ENCODE assay signal across 25 cellular contexts in genomic region chr5:132853323-132853722, GRCh38. TPM values are rescaled to one million over a fixed set of nuclear protein-coding genes. Genes with fewer than 3 reads are reported as not detected.
DNase-seq lines count a peak whose midpoint lies in the region; ATAC-seq, FAIRE-seq and TF ChIP-seq lines count a peak whose summit lies in the region.
"Had no signal": no experiment of that assay in that cellular context is flagged by ENCODE, and none has a peak within 500 bp of the region (broad histone marks: within the 10 kb centered on the region; RNA-seq: fewer than 3 reads in every experiment).

No MANE protein-coding gene starts in this region.

- no peaks in the 10 kb centered on the region for H4K20me1 ChIP-seq in HepG2 (ENCODE audit: insufficient read depth, low read length)

- H3K4me3 ChIP-seq in LNCaP clone FGC (ENCODE audit: low read depth, low read length), result no peak overlapping the region
- no peak overlapping the region for H3K4me3 ChIP-seq in SJSA1
- no peak overlapping the region; a peak in 1 of 6 replicates for H3K4me3 ChIP-seq in HepG2 (replicated peaks in 1 of 3; ENCODE audit: insufficient read depth in 1 of 3, low read depth in 2 of 3, low read length in 3 of 3)
- H3K4me3 ChIP-seq: SK-N-MC had no signal

- peaks cover 2% of the 10 kb centered on the region for H3K27me3 Mint-ChIP-seq in chondrocyte (ENCODE audit: low read depth)

- no peak overlapping the region for H3K4me3 Mint-ChIP-seq in stimulated activated effector memory CD8-positive, alpha-beta T cell treated with anti-CD3 and anti-CD28 coated beads, Interleukin-12 subunit alpha, Interleukin-12 subunit beta, amount 100 ng/mL, for 72 hours
- H3K4me3 Mint-ChIP-seq in chondrocyte (ENCODE audit: unreplicated experiment), result no peak overlapping the region
- H3K4me3 Mint-ChIP-seq: CD14-positive monocyte; CD8-positive, alpha-beta memory T cell had no signal

- DNase-seq in LNCaP clone FGC (ENCODE audit: low read depth) (peak; percentile 91), SJSA1 (ENCODE audit: low read depth in 1 of 2, low spot score in 2 of 2) (no peak), HepG2 (ENCODE audit: low spot score) (peak; percentile 72), inferior parietal cortex (ENCODE audit: extremely low spot score) (no peak), chondrocyte (ENCODE audit: low spot score) (no peak)
- DNase-seq in NK-92 treated with Interleukin-12 subunit alpha and Interleukin-12 subunit beta, amount 100 ng/mL, for 24 hours (lab: John Stamatoyannopoulos, UW), result no peak
- DNase-seq in stimulated activated effector memory CD8-positive, alpha-beta T cell treated with anti-CD3 and anti-CD28 coated beads, Interleukin-12 subunit alpha, Interleukin-12 subunit beta, amount 100 ng/mL, for 72 hours (ENCODE audit: low spot score in 2 of 2), result no peak
- DNase-seq: ACHN; BE2C; CD8-positive, alpha-beta memory T cell; DMS 273 treated with DMSO at 0.1 percent for 48 hours; DND-41; H7; Karpas-422; NCI-H1105; NCI-H1436 treated with DMSO at 0.1 percent for 48 hours; NCI-H187 treated with DMSO at 0.1 percent for 48 hours; NCI-H446 treated with DMSO at 0.1 percent for 48 hours; NCI-H526; SHP77 treated with DMSO at 0.1 percent for 48 hours had no signal

- H3K27me3 ChIP-seq in SJSA1 (replicated peaks) (no peaks in the 10 kb centered on the region), HepG2 (ENCODE audit: control insufficient read depth in 1 of 2, insufficient read depth in 2 of 2, low read length in 2 of 2) (no peaks in the 10 kb centered on the region)
- H3K27me3 ChIP-seq: BE2C had no signal

- FAIRE-seq in HepG2 (lab: Jason Lieb, UNC), result no peak
- FAIRE-seq: GM12892 had no signal

- intact Hi-C loops in HepG2 (cut with micrococcal nuclease; ENCODE audit: unreplicated experiment), result no loop called here

- TF ChIP-seq CTCF in LNCaP clone FGC (IDR thresholded peaks at IDR 0.05; ENCODE audit: control insufficient read depth, extremely low read depth, insufficient read depth) (no peak), HepG2 (CRISPR knock-in tag; IDR thresholded peaks at IDR 0.05) (no peak), chondrocyte (IDR thresholded peaks at IDR 0.05) (no peak)

- no peak for TF ChIP-seq RAD21 in HepG2 (CRISPR knock-in tag; IDR thresholded peaks at IDR 0.05)

- H3K4me1 ChIP-seq in SJSA1 (replicated peaks) (peaks cover 19% of the 10 kb centered on the region), HepG2 (ENCODE audit: insufficient read depth, low read length) (peaks cover 68% of the 10 kb centered on the region)
- H3K4me1 ChIP-seq: BE2C had no signal

- TF ChIP-seq EP300 in HepG2 (IDR thresholded peaks at IDR 0.05; ENCODE audit: low read depth in 2 of 2, low read length in 2 of 2) (0 out of 4 replicates have a peak, but pooled peaks of 1 of the 2 experiments have one; percentile 26), HepG2 (CRISPR knock-in tag; IDR thresholded peaks at IDR 0.05; ENCODE audit: borderline replicate concordance) (no peak)

- no peaks in the 10 kb centered on the region for H3K79me2 ChIP-seq in HepG2 (ENCODE audit: insufficient read depth, low read length)

- in situ Hi-C loops in HepG2 (cut with HindIII; ENCODE audit: extremely low pct_ligation_motif_present, low pct_unique_long_range_greater_than_20kb), result no loop called here

- no peak for TF ChIP-seq POLR2A in HepG2 (IDR thresholded peaks at IDR 0.05; ENCODE audit: insufficient read depth in 1 of 2, low read depth in 2 of 2, low read length in 2 of 2)

- H2AFZ ChIP-seq in HepG2 (ENCODE audit: low read length), result no peak overlapping the region

- H3K4me2 ChIP-seq in HepG2 (ENCODE audit: low read depth, low read length), result peak overlapping the region; percentile 36

- ATAC-seq in HepG2, result peak; percentile 86
- no peak for ATAC-seq in stimulated activated effector memory CD8-positive, alpha-beta T cell treated with anti-CD3 and anti-CD28 coated beads, Interleukin-12 subunit alpha, Interleukin-12 subunit beta, amount 100 ng/mL, for 72 hours
- ATAC-seq: Panc1 had no signal

- H3K36me3 ChIP-seq in SJSA1 (no peaks in the 10 kb centered on the region), HepG2 (replicated peaks in 1 of 2; ENCODE audit: control insufficient read depth in 1 of 2, insufficient read depth in 2 of 2, low read length in 2 of 2) (no peaks in the 10 kb centered on the region)
- H3K36me3 ChIP-seq: BE2C had no signal

- 50% methylated on average over 3 of the region's 3 CpGs for whole genome bisulfite sequencing in HepG2 (ENCODE audit: low lambda C conversion rate)

- H3K4me1 Mint-ChIP-seq in stimulated activated effector memory CD8-positive, alpha-beta T cell treated with anti-CD3 and anti-CD28 coated beads, Interleukin-12 subunit alpha, Interleukin-12 subunit beta, amount 100 ng/mL, for 72 hours, result no peaks in the 10 kb centered on the region
- no peaks in the 10 kb centered on the region for H3K4me1 Mint-ChIP-seq in chondrocyte (ENCODE audit: low read depth)
- H3K4me1 Mint-ChIP-seq: CD14-positive monocyte; CD8-positive, alpha-beta memory T cell had no signal

- no peak overlapping the region for H3K27ac Mint-ChIP-seq in stimulated activated effector memory CD8-positive, alpha-beta T cell treated with anti-CD3 and anti-CD28 coated beads, Interleukin-12 subunit alpha, Interleukin-12 subunit beta, amount 100 ng/mL, for 72 hours
- no peak overlapping the region for H3K27ac Mint-ChIP-seq in chondrocyte (ENCODE audit: unreplicated experiment)
- H3K27ac Mint-ChIP-seq: CD14-positive monocyte; CD8-positive, alpha-beta memory T cell had no signal

- H3K9me3 Mint-ChIP-seq in stimulated activated effector memory CD8-positive, alpha-beta T cell treated with anti-CD3 and anti-CD28 coated beads, Interleukin-12 subunit alpha, Interleukin-12 subunit beta, amount 100 ng/mL, for 72 hours, result no peaks in the 10 kb centered on the region
- H3K9me3 Mint-ChIP-seq in chondrocyte (ENCODE audit: low read depth), result no peaks in the 10 kb centered on the region
- H3K9me3 Mint-ChIP-seq: CD8-positive, alpha-beta memory T cell had no signal

- no peaks in the 10 kb centered on the region for H3K36me3 Mint-ChIP-seq in stimulated activated effector memory CD8-positive, alpha-beta T cell treated with anti-CD3 and anti-CD28 coated beads, Interleukin-12 subunit alpha, Interleukin-12 subunit beta, amount 100 ng/mL, for 72 hours
- H3K36me3 Mint-ChIP-seq in chondrocyte (ENCODE audit: low read depth), result no peaks in the 10 kb centered on the region
- H3K36me3 Mint-ChIP-seq: CD14-positive monocyte had no signal

- H3K9me3 ChIP-seq in SJSA1 (replicated peaks) (no peaks in the 10 kb centered on the region), HepG2 (ENCODE audit: low read length) (no peaks in the 10 kb centered on the region)
- H3K9me3 ChIP-seq: BE2C had no signal

- peak overlapping the region; percentile 66 for H3K27ac ChIP-seq in SJSA1
- H3K27ac ChIP-seq in HepG2 (ENCODE audit: extremely low read length, insufficient read depth, low read length), result peak overlapping the region; percentile 55
- H3K27ac ChIP-seq: SK-N-MC had no signal

- BruUV-seq in HepG2 (replicated peaks; lab: Mats Ljungman, UMichigan), result no TSS peak

- H3K9ac ChIP-seq in HepG2 (ENCODE audit: insufficient read depth, low read depth, low read length), result 0 out of 2 replicates have a peak overlapping the region, but pooled peaks have one; percentile 15

- CTCF ChIA-PET in HepG2 (lab: Yijun Ruan, JAX; ENCODE audit: low intra/inter-chr PET ratio, low total read pairs), result no interaction called here

- POLR2A ChIA-PET in HepG2 (lab: Yijun Ruan, JAX), result interaction anchor here (1.1 to 2.8 kb wide), 4 partner anchors 12 to 198 kb away, joined by 3 to 28 read pairs (median 14); partner anchors contain the start of genes GDF9, HSPA4 and UQCRQ

RNA-seq across cellular contexts. Expression of gene GDF9, which starts 12.9 kb away (rescaled TPM):
- 0.09 and 0.21 TPM in 2 replicates for total RNA-seq in SJSA1 (2014; rRNA removed; shearing (Covaris generic))
- total RNA-seq in HepG2 (2016; rRNA removed; fragmentation: Illumina TruSeq; extraction: Trizol), result 0.07 and 0.38 TPM in 2 replicates
- total RNA-seq in HepG2 (2016; cell fraction: cytosol; rRNA removed; fragmentation: Illumina TruSeq; extraction: Trizol; ENCODE audit: low read depth), result 0.20 and 0.71 TPM in 2 replicates
- 0.15 and 0.49 TPM in 2 replicates for total RNA-seq in HepG2 (2016; cell fraction: insoluble cytoplasmic fraction; rRNA removed; fragmentation: Illumina TruSeq; extraction: Trizol)
- 0.46 and 0.55 TPM in 2 replicates for total RNA-seq in HepG2 (2016; cell fraction: membrane; rRNA removed; fragmentation: Illumina TruSeq; extraction: Trizol)
- 0.60 and 0.65 TPM in 2 replicates for total RNA-seq in HepG2 (2016; cell fraction: nucleus; rRNA removed; fragmentation: Illumina TruSeq; extraction: Trizol)
- 0.33 and 0.50 TPM in 2 replicates for polyA plus RNA-seq in HepG2 (2011; rRNA removed)
- 0.09 and 0.24 TPM in 2 replicates for polyA plus RNA-seq in HepG2 (2011; cell fraction: cytosol; rRNA removed)
- 0.51 and 0.68 TPM in 2 replicates for polyA plus RNA-seq in HepG2 (2011; cell fraction: nucleus; rRNA removed)
- polyA plus RNA-seq in HepG2 (2012), result 0.16 and 0.20 TPM in 2 replicates
- 0.07 and 0.37 TPM in 2 replicates for polyA plus RNA-seq in HepG2 (2016; cell fraction: cytosol; fragmentation: Illumina TruSeq; extraction: Trizol; ENCODE audit: low read depth)
- 0.21 and 0.23 TPM in 2 replicates for polyA plus RNA-seq in HepG2 (2016; cell fraction: insoluble cytoplasmic fraction; fragmentation: Illumina TruSeq; extraction: Trizol; ENCODE audit: low read depth)
- 0.21 and 0.26 TPM in 2 replicates for polyA plus RNA-seq in HepG2 (2016; cell fraction: membrane; fragmentation: Illumina TruSeq; extraction: Trizol; ENCODE audit: low read depth)
- polyA plus RNA-seq in HepG2 (2016; cell fraction: nucleus; fragmentation: Illumina TruSeq; extraction: Trizol; ENCODE audit: insufficient read depth, low read depth), result 0.92 and 1.0 TPM in 2 replicates
- polyA minus RNA-seq in HepG2 (2011; rRNA and poly(A)+ RNA removed; ENCODE audit: low replicate concordance), result 0.21 and 0.84 TPM in 2 replicates
- polyA minus RNA-seq in HepG2 (2011; cell fraction: cytosol; rRNA and poly(A)+ RNA removed), result not detected in 2 replicates
- polyA minus RNA-seq in HepG2 (2011; cell fraction: nucleus; rRNA and poly(A)+ RNA removed), result 0.64 and 2.0 TPM in 2 replicates
- 0.29 to 0.38 TPM (median 0.30 TPM) in 3 replicates for total RNA-seq in chondrocyte
- polyA plus RNA-seq: CD14-positive monocyte; CD8-positive, alpha-beta memory T cell had no signal

RNA-seq across cellular contexts. Expression of gene UQCRQ, which starts 13.1 kb away (rescaled TPM):
- total RNA-seq in SJSA1 (2014; rRNA removed; shearing (Covaris generic)), result 330 and 440 TPM in 2 replicates
- total RNA-seq in HepG2 (2016; rRNA removed; fragmentation: Illumina TruSeq; extraction: Trizol), result 575 and 610 TPM in 2 replicates
- 434 and 616 TPM in 2 replicates for total RNA-seq in HepG2 (2016; cell fraction: cytosol; rRNA removed; fragmentation: Illumina TruSeq; extraction: Trizol; ENCODE audit: low read depth)
- 541 and 719 TPM in 2 replicates for total RNA-seq in HepG2 (2016; cell fraction: insoluble cytoplasmic fraction; rRNA removed; fragmentation: Illumina TruSeq; extraction: Trizol)
- 520 and 710 TPM in 2 replicates for total RNA-seq in HepG2 (2016; cell fraction: membrane; rRNA removed; fragmentation: Illumina TruSeq; extraction: Trizol)
- 214 and 220 TPM in 2 replicates for total RNA-seq in HepG2 (2016; cell fraction: nucleus; rRNA removed; fragmentation: Illumina TruSeq; extraction: Trizol)
- polyA plus RNA-seq in HepG2 (2011; rRNA removed), result 237 and 257 TPM in 2 replicates
- 173 and 215 TPM in 2 replicates for polyA plus RNA-seq in HepG2 (2011; cell fraction: cytosol; rRNA removed)
- 111 and 145 TPM in 2 replicates for polyA plus RNA-seq in HepG2 (2011; cell fraction: nucleus; rRNA removed)
- polyA plus RNA-seq in HepG2 (2012), result 221 and 310 TPM in 2 replicates
- polyA plus RNA-seq in HepG2 (2016; cell fraction: cytosol; fragmentation: Illumina TruSeq; extraction: Trizol; ENCODE audit: low read depth), result 298 and 464 TPM in 2 replicates
- polyA plus RNA-seq in HepG2 (2016; cell fraction: insoluble cytoplasmic fraction; fragmentation: Illumina TruSeq; extraction: Trizol; ENCODE audit: low read depth), result 393 and 430 TPM in 2 replicates
- polyA plus RNA-seq in HepG2 (2016; cell fraction: membrane; fragmentation: Illumina TruSeq; extraction: Trizol; ENCODE audit: low read depth), result 329 and 431 TPM in 2 replicates
- polyA plus RNA-seq in HepG2 (2016; cell fraction: nucleus; fragmentation: Illumina TruSeq; extraction: Trizol; ENCODE audit: insufficient read depth, low read depth), result 240 and 275 TPM in 2 replicates
- 39.6 and 61.4 TPM in 2 replicates for polyA minus RNA-seq in HepG2 (2011; rRNA and poly(A)+ RNA removed; ENCODE audit: low replicate concordance)
- 26.8 and 32.8 TPM in 2 replicates for polyA minus RNA-seq in HepG2 (2011; cell fraction: cytosol; rRNA and poly(A)+ RNA removed)
- 52.9 and 60.8 TPM in 2 replicates for polyA minus RNA-seq in HepG2 (2011; cell fraction: nucleus; rRNA and poly(A)+ RNA removed)
- total RNA-seq in chondrocyte, result 378 to 436 TPM (median 403 TPM) in 3 replicates

RNA-seq across cellular contexts. Expression of gene LEAP2, which starts 20.1 kb away (rescaled TPM):
- total RNA-seq in SJSA1 (2014; rRNA removed; shearing (Covaris generic)), result 0.37 and 5.5 TPM in 2 replicates
- total RNA-seq in HepG2 (2016; rRNA removed; fragmentation: Illumina TruSeq; extraction: Trizol) (19.8 and 23.9 TPM in 2 replicates), chondrocyte (0.35 to 0.72 TPM (median 0.60 TPM) in 3 replicates)
- total RNA-seq in HepG2 (2016; cell fraction: cytosol; rRNA removed; fragmentation: Illumina TruSeq; extraction: Trizol; ENCODE audit: low read depth), result 31.9 and 33.8 TPM in 2 replicates
- 21.4 and 22.6 TPM in 2 replicates for total RNA-seq in HepG2 (2016; cell fraction: insoluble cytoplasmic fraction; rRNA removed; fragmentation: Illumina TruSeq; extraction: Trizol)
- total RNA-seq in HepG2 (2016; cell fraction: membrane; rRNA removed; fragmentation: Illumina TruSeq; extraction: Trizol), result 22.4 and 23.2 TPM in 2 replicates
- 17.3 and 21.3 TPM in 2 replicates for total RNA-seq in HepG2 (2016; cell fraction: nucleus; rRNA removed; fragmentation: Illumina TruSeq; extraction: Trizol)
- 51.9 and 70.9 TPM in 2 replicates for polyA plus RNA-seq in HepG2 (2011; rRNA removed)
- polyA plus RNA-seq in HepG2 (2011; cell fraction: cytosol; rRNA removed), result 18.2 and 34.0 TPM in 2 replicates
- 19.5 and 30.9 TPM in 2 replicates for polyA plus RNA-seq in HepG2 (2011; cell fraction: nucleus; rRNA removed)
- 83.9 and 193 TPM in 2 replicates for polyA plus RNA-seq in HepG2 (2012)
- polyA plus RNA-seq in HepG2 (2016; cell fraction: cytosol; fragmentation: Illumina TruSeq; extraction: Trizol; ENCODE audit: low read depth), result 9.5 and 10.5 TPM in 2 replicates
- polyA plus RNA-seq in HepG2 (2016; cell fraction: insoluble cytoplasmic fraction; fragmentation: Illumina TruSeq; extraction: Trizol; ENCODE audit: low read depth), result 12.1 and 12.5 TPM in 2 replicates
- polyA plus RNA-seq in HepG2 (2016; cell fraction: membrane; fragmentation: Illumina TruSeq; extraction: Trizol; ENCODE audit: low read depth), result 7.0 and 11.1 TPM in 2 replicates
- polyA plus RNA-seq in HepG2 (2016; cell fraction: nucleus; fragmentation: Illumina TruSeq; extraction: Trizol; ENCODE audit: insufficient read depth, low read depth), result 19.5 and 23.5 TPM in 2 replicates
- polyA minus RNA-seq in HepG2 (2011; rRNA and poly(A)+ RNA removed; ENCODE audit: low replicate concordance), result 3.2 and 62.6 TPM in 2 replicates
- 68.1 and 102 TPM in 2 replicates for polyA minus RNA-seq in HepG2 (2011; cell fraction: cytosol; rRNA and poly(A)+ RNA removed)
- polyA minus RNA-seq in HepG2 (2011; cell fraction: nucleus; rRNA and poly(A)+ RNA removed), result 42.6 and 69.6 TPM in 2 replicates

RNA-seq across cellular contexts. Expression of gene SHROOM1, which starts 22.9 kb away (rescaled TPM):
- total RNA-seq in SJSA1 (2014; rRNA removed; shearing (Covaris generic)), result 24.1 and 31.2 TPM in 2 replicates
- total RNA-seq in HepG2 (2016; rRNA removed; fragmentation: Illumina TruSeq; extraction: Trizol) (8.9 and 18.2 TPM in 2 replicates), chondrocyte (6.5 to 7.7 TPM (median 7.6 TPM) in 3 replicates)
- 2.9 and 3.0 TPM in 2 replicates for total RNA-seq in HepG2 (2016; cell fraction: cytosol; rRNA removed; fragmentation: Illumina TruSeq; extraction: Trizol; ENCODE audit: low read depth)
- 8.5 and 16.1 TPM in 2 replicates for total RNA-seq in HepG2 (2016; cell fraction: insoluble cytoplasmic fraction; rRNA removed; fragmentation: Illumina TruSeq; extraction: Trizol)
- 6.2 and 8.3 TPM in 2 replicates for total RNA-seq in HepG2 (2016; cell fraction: membrane; rRNA removed; fragmentation: Illumina TruSeq; extraction: Trizol)
- 14.0 and 18.5 TPM in 2 replicates for total RNA-seq in HepG2 (2016; cell fraction: nucleus; rRNA removed; fragmentation: Illumina TruSeq; extraction: Trizol)
- polyA plus RNA-seq in HepG2 (2011; rRNA removed), result 25.7 and 34.5 TPM in 2 replicates
- polyA plus RNA-seq in HepG2 (2011; cell fraction: cytosol; rRNA removed), result 18.4 and 21.6 TPM in 2 replicates
- 60.0 and 62.0 TPM in 2 replicates for polyA plus RNA-seq in HepG2 (2011; cell fraction: nucleus; rRNA removed)
- polyA plus RNA-seq in HepG2 (2012), result 12.5 and 16.7 TPM in 2 replicates
- 2.1 and 2.2 TPM in 2 replicates for polyA plus RNA-seq in HepG2 (2016; cell fraction: cytosol; fragmentation: Illumina TruSeq; extraction: Trizol; ENCODE audit: low read depth)
- polyA plus RNA-seq in HepG2 (2016; cell fraction: insoluble cytoplasmic fraction; fragmentation: Illumina TruSeq; extraction: Trizol; ENCODE audit: low read depth), result 11.5 and 14.1 TPM in 2 replicates
- 4.6 and 5.0 TPM in 2 replicates for polyA plus RNA-seq in HepG2 (2016; cell fraction: membrane; fragmentation: Illumina TruSeq; extraction: Trizol; ENCODE audit: low read depth)
- 52.3 and 58.0 TPM in 2 replicates for polyA plus RNA-seq in HepG2 (2016; cell fraction: nucleus; fragmentation: Illumina TruSeq; extraction: Trizol; ENCODE audit: insufficient read depth, low read depth)
- polyA minus RNA-seq in HepG2 (2011; rRNA and poly(A)+ RNA removed; ENCODE audit: low replicate concordance), result 10.1 and 31.5 TPM in 2 replicates
- 14.4 and 20.5 TPM in 2 replicates for polyA minus RNA-seq in HepG2 (2011; cell fraction: cytosol; rRNA and poly(A)+ RNA removed)
- 29.1 and 42.4 TPM in 2 replicates for polyA minus RNA-seq in HepG2 (2011; cell fraction: nucleus; rRNA and poly(A)+ RNA removed)
- polyA plus RNA-seq: CD8-positive, alpha-beta memory T cell had no signal

RNA-seq across cellular contexts. Expression of gene SOWAHA, which starts 40.2 kb away (rescaled TPM):
- total RNA-seq in SJSA1 (2014; rRNA removed; shearing (Covaris generic)), result not detected in 2 replicates
- 1.9 and 2.0 TPM in 2 replicates for total RNA-seq in HepG2 (2016; rRNA removed; fragmentation: Illumina TruSeq; extraction: Trizol)
- total RNA-seq in HepG2 (2016; cell fraction: cytosol; rRNA removed; fragmentation: Illumina TruSeq; extraction: Trizol; ENCODE audit: low read depth), result 0.35 and 0.40 TPM in 2 replicates
- total RNA-seq in HepG2 (2016; cell fraction: insoluble cytoplasmic fraction; rRNA removed; fragmentation: Illumina TruSeq; extraction: Trizol), result 2.0 and 2.2 TPM in 2 replicates
- total RNA-seq in HepG2 (2016; cell fraction: membrane; rRNA removed; fragmentation: Illumina TruSeq; extraction: Trizol), result 1.4 and 1.6 TPM in 2 replicates
- total RNA-seq in HepG2 (2016; cell fraction: nucleus; rRNA removed; fragmentation: Illumina TruSeq; extraction: Trizol), result 1.1 and 1.6 TPM in 2 replicates
- polyA plus RNA-seq in HepG2 (2011; rRNA removed), result 0.82 and 0.95 TPM in 2 replicates
- polyA plus RNA-seq in HepG2 (2011; cell fraction: cytosol; rRNA removed), result 0.88 and 1.0 TPM in 2 replicates
- 0.57 and 0.77 TPM in 2 replicates for polyA plus RNA-seq in HepG2 (2011; cell fraction: nucleus; rRNA removed)
- 0.73 and 0.79 TPM in 2 replicates for polyA plus RNA-seq in HepG2 (2012)
- polyA plus RNA-seq in HepG2 (2016; cell fraction: cytosol; fragmentation: Illumina TruSeq; extraction: Trizol; ENCODE audit: low read depth), result 0.28 and 0.41 TPM in 2 replicates
- 2.7 and 2.9 TPM in 2 replicates for polyA plus RNA-seq in HepG2 (2016; cell fraction: insoluble cytoplasmic fraction; fragmentation: Illumina TruSeq; extraction: Trizol; ENCODE audit: low read depth)
- 1.2 and 1.3 TPM in 2 replicates for polyA plus RNA-seq in HepG2 (2016; cell fraction: membrane; fragmentation: Illumina TruSeq; extraction: Trizol; ENCODE audit: low read depth)
- polyA plus RNA-seq in HepG2 (2016; cell fraction: nucleus; fragmentation: Illumina TruSeq; extraction: Trizol; ENCODE audit: insufficient read depth, low read depth), result 1.7 and 1.8 TPM in 2 replicates
- polyA minus RNA-seq in HepG2 (2011; rRNA and poly(A)+ RNA removed; ENCODE audit: low replicate concordance), result 2.2 TPM in 1 of 2 replicates, not detected in the other
- 0.49 and 1.1 TPM in 2 replicates for polyA minus RNA-seq in HepG2 (2011; cell fraction: cytosol; rRNA and poly(A)+ RNA removed)
- 0.62 and 0.64 TPM in 2 replicates for polyA minus RNA-seq in HepG2 (2011; cell fraction: nucleus; rRNA and poly(A)+ RNA removed)
- total RNA-seq in chondrocyte, result not detected in 3 replicates
- total RNA-seq: MCF 10A had no signal
- polyA plus RNA-seq: CD14-positive monocyte; CD8-positive, alpha-beta memory T cell had no signal

Comparison
In these comparisons a context has a peak if more than half of its experiments do, and no peak if none do; other contexts are left out.
1. DNase-seq: peak in LNCaP clone FGC (single experiment) and HepG2 (single experiment); none in SJSA1 (0 of 2), NK-92 treated with Interleukin-12 subunit alpha and Interleukin-12 subunit beta, amount 100 ng/mL, for 24 hours (single experiment), stimulated activated effector memory CD8-positive, alpha-beta T cell treated with anti-CD3 and anti-CD28 coated beads, Interleukin-12 subunit alpha, Interleukin-12 subunit beta, amount 100 ng/mL, for 72 hours (0 of 2), inferior parietal cortex (single experiment) and chondrocyte (single experiment).